8 cellular contexts compared by ENCODE assay signal in genomic region chr6:1396952-1397868, GRCh38. TPM values are rescaled to one million over a fixed set of nuclear protein-coding genes. Genes with fewer than 3 reads are reported as not detected.
DNase-seq lines count a peak whose midpoint lies in the region; ATAC-seq and TF ChIP-seq lines count a peak whose summit lies in the region.

No MANE protein-coding gene starts in this region.

- DNase-seq in GM10248 (ENCODE audit: extremely low spot score) (peak; percentile 85), NOMO-1 treated with DMSO at 0.1 percent for 48 hours (lab: John Stamatoyannopoulos, UW; ENCODE audit: unreplicated experiment) (peak; percentile 46), epithelial cell of esophagus (ENCODE audit: low read depth) (peak; percentile 72), naive B cell (peak; percentile 64), OCI-M2 (lab: John Stamatoyannopoulos, UW; ENCODE audit: unreplicated experiment) (no peak)
- peak; percentile 70 for DNase-seq in activated CD8-positive, alpha-beta memory T cell treated with anti-CD3 and anti-CD28 coated beads, Interleukin-2, amount 50 U/mL, for 4 hours

- POLR2A ChIA-PET in GM10248 (lab: Yijun Ruan, JAX) = interaction anchor here (0.7 kb wide), 1 partner anchor 1005 kb away, joined by 4 read pairs; no protein-coding TSS in a partner anchor

- peak; percentile 82 for TF ChIP-seq CTCF in GM10248 (IDR thresholded peaks at IDR 0.05; ENCODE audit: control extremely low read depth, extremely low read depth, low read depth, missing control alignments)
- peak; percentile 97 for TF ChIP-seq CTCF in epithelial cell of esophagus (IDR thresholded peaks at IDR 0.05; ENCODE audit: insufficient read depth, low read depth, low read length, missing control alignments)

- H3K27me3 Mint-ChIP-seq in naive B cell = peaks cover 41 to 67% (median 57%) of the 10 kb centered on the region in 3 donors
- H3K27me3 Mint-ChIP-seq in stimulated activated memory B cell treated with anti-CD40 and anti-IgM and Interleukin-4, amounts not matched to agents 10 μg/mL and 1 μg/mL and 100 μg/mL, for 72 hours = peaks cover 64% of the 10 kb centered on the region

- peak overlapping the region in 4 of 6 donors; percentile 31 to 75 (median 60) for H3K27ac Mint-ChIP-seq in naive B cell
- H3K27ac Mint-ChIP-seq in stimulated activated memory B cell treated with anti-CD40 and anti-IgM and Interleukin-4, amounts not matched to agents 10 μg/mL and 1 μg/mL and 100 μg/mL, for 72 hours = no peak overlapping the region

- CTCF ChIA-PET in GM10248 (lab: Yijun Ruan, JAX) = interaction anchor here (0.8 to 2.8 kb wide), 20 partner anchors 8 to 807 kb away, joined by 3 to 14 read pairs (median 6); no protein-coding TSS in a partner anchor

- no peaks in the 10 kb centered on the region for H3K36me3 Mint-ChIP-seq in naive B cell
- H3K36me3 Mint-ChIP-seq in stimulated activated memory B cell treated with anti-CD40 and anti-IgM and Interleukin-4, amounts not matched to agents 10 μg/mL and 1 μg/mL and 100 μg/mL, for 72 hours = no peaks in the 10 kb centered on the region

- H3K4me1 Mint-ChIP-seq in naive B cell = peaks cover 4 to 16% (median 11%) of the 10 kb centered on the region in 3 donors
- peaks cover 12% of the 10 kb centered on the region for H3K4me1 Mint-ChIP-seq in stimulated activated memory B cell treated with anti-CD40 and anti-IgM and Interleukin-4, amounts not matched to agents 10 μg/mL and 1 μg/mL and 100 μg/mL, for 72 hours

- H3K4me3 ChIP-seq in epithelial cell of esophagus (ENCODE audit: low read length) = no peak overlapping the region

- no peaks in the 10 kb centered on the region for H3K9me3 Mint-ChIP-seq in naive B cell
- no peaks in the 10 kb centered on the region for H3K9me3 Mint-ChIP-seq in stimulated activated memory B cell treated with anti-CD40 and anti-IgM and Interleukin-4, amounts not matched to agents 10 μg/mL and 1 μg/mL and 100 μg/mL, for 72 hours

- H3K4me3 Mint-ChIP-seq in naive B cell = peak overlapping the region in 4 of 8 donors; percentile 1 to 72 (median 23)
- no peak overlapping the region for H3K4me3 Mint-ChIP-seq in stimulated activated memory B cell treated with anti-CD40 and anti-IgM and Interleukin-4, amounts not matched to agents 10 μg/mL and 1 μg/mL and 100 μg/mL, for 72 hours

- ATAC-seq in HG03103 (IDR thresholded peaks at IDR 0.05; ENCODE audit: low read depth, unreplicated experiment) (peak; percentile 64), naive B cell (ENCODE audit: low read depth in 2 of 2) (peak; percentile 69 to 81)
- peak; percentile 52 for ATAC-seq in stimulated activated memory B cell treated with anti-CD40 and anti-IgM and Interleukin-4, amounts not matched to agents 10 μg/mL and 1 μg/mL and 100 μg/mL, for 72 hours

RNA-seq across cellular contexts. Expression of gene FOXF2, which starts 7.8 kb away (rescaled TPM):
- not detected for polyA plus RNA-seq in naive B cell (ENCODE audit: low read depth in 6 of 6)
